ENCODE assay signal across 17 cellular contexts in the genomic region with DNA sequence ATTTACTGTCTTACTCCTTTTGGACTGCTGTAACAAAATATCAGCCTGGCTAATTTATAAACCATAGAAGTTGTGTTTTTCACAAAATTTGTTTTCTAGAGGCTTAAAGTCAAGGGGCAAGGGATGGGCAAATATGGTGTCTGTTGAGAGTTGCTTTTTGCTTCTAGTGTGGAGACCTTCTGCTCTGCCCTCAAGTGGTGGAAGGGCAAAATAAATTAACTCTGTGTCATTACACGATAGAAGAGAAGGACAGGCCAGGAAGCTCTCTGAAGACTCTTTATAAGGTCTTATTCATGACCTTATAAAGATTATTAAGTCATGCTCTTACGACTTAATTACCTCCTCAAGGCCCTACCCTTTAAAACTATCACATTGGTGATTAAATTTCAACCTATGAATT.
DNase-seq lines count a peak whose midpoint lies in the region; TF ChIP-seq lines count a peak whose summit lies in the region.
"Had no signal": no experiment of that assay in that cellular context is flagged by ENCODE, and none has a peak within 500 bp of the region (broad histone marks: within the 10 kb centered on the region; RNA-seq: fewer than 3 reads in every experiment).

No MANE protein-coding gene starts in this region.

- no peaks in the 10 kb centered on the region for H3K36me3 ChIP-seq in GM23248 (ENCODE audit: low read depth)
- H3K36me3 ChIP-seq: cardiac muscle cell, heart right ventricle, lower lobe of right lung had no signal

- H4K20me1 ChIP-seq in GM23248 (ENCODE audit: insufficient read depth), result no peaks in the 10 kb centered on the region

- in situ Hi-C loops in GM23248 (cut with MboI), result no loop called here

- CTCF ChIA-PET in activated naive CD4-positive, alpha-beta T cell treated with anti-CD3 and anti-CD28 coated beads, Interleukin-2, amount 10 ng/mL, durations not matched to agents 7 days and 5 days (lab: Charles Lee), result no interaction called here

- no peak overlapping the region for H3K4me3 Mint-ChIP-seq in activated naive CD4-positive, alpha-beta T cell treated with anti-CD3 and anti-CD28 coated beads, Interleukin-2, amount 10 ng/mL, durations not matched to agents 7 days and 5 days
- H3K4me3 Mint-ChIP-seq: B cell; stimulated activated naive CD8-positive, alpha-beta T cell treated with anti-CD3 and anti-CD28 coated beads, Interleukin-15, amount 100 ng/mL, for 72 hours had no signal

- H3K9me3 ChIP-seq in GM23248 (ENCODE audit: low read depth), result no peaks in the 10 kb centered on the region
- H3K9me3 ChIP-seq: lower lobe of right lung had no signal

- H3K79me2 ChIP-seq in GM23248 (ENCODE audit: insufficient read depth), result no peaks in the 10 kb centered on the region

- no peaks in the 10 kb centered on the region for H3K27me3 Mint-ChIP-seq in activated naive CD4-positive, alpha-beta T cell treated with anti-CD3 and anti-CD28 coated beads, Interleukin-2, amount 10 ng/mL, durations not matched to agents 7 days and 5 days
- H3K27me3 Mint-ChIP-seq: B cell; stimulated activated naive CD8-positive, alpha-beta T cell treated with anti-CD3 and anti-CD28 coated beads, Interleukin-15, amount 100 ng/mL, for 72 hours had no signal

- H3K4me1 ChIP-seq in GM23248 (ENCODE audit: insufficient read depth), result no peaks in the 10 kb centered on the region
- H3K4me1 ChIP-seq: heart right ventricle, lower lobe of right lung had no signal

- no peaks in the 10 kb centered on the region for H3K36me3 Mint-ChIP-seq in activated naive CD4-positive, alpha-beta T cell treated with anti-CD3 and anti-CD28 coated beads, Interleukin-2, amount 10 ng/mL, durations not matched to agents 7 days and 5 days

- 21 to 36% methylated on average over 2 of the region's 2 CpGs for WGBS in GM23248 (ENCODE audit: low coverage in 1 of 2, low lambda C conversion rate in 2 of 2, missing lambda C conversion rate in 2 of 2), 2 experiments

- TF ChIP-seq CTCF in AG10803 (conservative IDR thresholded peaks at IDR 0.05; ENCODE audit: low read length), result peak; percentile 11; the same call in 1 of the 2 replicates
- peak; percentile 19 for TF ChIP-seq CTCF in epithelial cell of proximal tubule (conservative IDR thresholded peaks at IDR 0.05; ENCODE audit: low read depth, low read length)

- DNase-seq in AG10803 (ENCODE audit: low read depth) (peak; percentile 3), GM23248 (peak; percentile 2), OCI-M1 (lab: John Stamatoyannopoulos, UW) (peak; percentile 40), epithelial cell of proximal tubule (ENCODE audit: low read depth) (no peak), midbrain (lab: John Stamatoyannopoulos, UW) (no peak), NCI-H128 (lab: John Stamatoyannopoulos, UW; ENCODE audit: unreplicated experiment) (no peak), NCI-H2029 (lab: John Stamatoyannopoulos, UW) (no peak)
- no peak for DNase-seq in activated naive CD4-positive, alpha-beta T cell treated with anti-CD3 and anti-CD28 coated beads, Interleukin-2, amount 10 ng/mL, durations not matched to agents 7 days and 5 days
- DNase-seq: activated CD8-positive, alpha-beta memory T cell treated with anti-CD3 and anti-CD28 coated beads for 24 hours; heart right ventricle; lower lobe of right lung; nucleus accumbens; stimulated activated naive CD8-positive, alpha-beta T cell treated with anti-CD3 and anti-CD28 coated beads, Interleukin-15, amount 100 ng/mL, for 72 hours had no signal

- no peak overlapping the region for H3K27ac ChIP-seq in GM23248
- H3K27ac ChIP-seq: cardiac muscle cell, heart right ventricle, lower lobe of right lung, RWPE1, skin epidermis had no signal

- H3F3A ChIP-seq in GM23248 (ENCODE audit: insufficient read depth), result no peaks in the 10 kb centered on the region

- H3K27ac Mint-ChIP-seq in activated naive CD4-positive, alpha-beta T cell treated with anti-CD3 and anti-CD28 coated beads, Interleukin-2, amount 10 ng/mL, durations not matched to agents 7 days and 5 days, result no peak overlapping the region
- H3K27ac Mint-ChIP-seq: B cell; stimulated activated naive CD8-positive, alpha-beta T cell treated with anti-CD3 and anti-CD28 coated beads, Interleukin-15, amount 100 ng/mL, for 72 hours had no signal

- no peaks in the 10 kb centered on the region for H3K27me3 ChIP-seq in GM23248 (replicated peaks; ENCODE audit: insufficient read depth)
- H3K27me3 ChIP-seq: cardiac muscle cell, heart right ventricle had no signal

- H3K4me1 Mint-ChIP-seq in activated naive CD4-positive, alpha-beta T cell treated with anti-CD3 and anti-CD28 coated beads, Interleukin-2, amount 10 ng/mL, durations not matched to agents 7 days and 5 days, result no peaks in the 10 kb centered on the region
- H3K4me1 Mint-ChIP-seq: B cell; stimulated activated naive CD8-positive, alpha-beta T cell treated with anti-CD3 and anti-CD28 coated beads, Interleukin-15, amount 100 ng/mL, for 72 hours had no signal

- H3K4me2 ChIP-seq in GM23248 (ENCODE audit: unreplicated experiment), result no peak overlapping the region

- H3K4me3 ChIP-seq in AG10803 (ENCODE audit: low read length), result no peak overlapping the region
- H3K4me3 ChIP-seq in GM23248, result no peak overlapping the region
- no peak overlapping the region for H3K4me3 ChIP-seq in epithelial cell of proximal tubule (ENCODE audit: low read depth, low read length)
- H3K4me3 ChIP-seq: cardiac muscle cell, heart right ventricle, lower lobe of right lung, skin epidermis had no signal

- H3K9ac ChIP-seq in GM23248, result no peak overlapping the region

- H3K9me3 Mint-ChIP-seq in activated naive CD4-positive, alpha-beta T cell treated with anti-CD3 and anti-CD28 coated beads, Interleukin-2, amount 10 ng/mL, durations not matched to agents 7 days and 5 days, result peaks cover 12% of the 10 kb centered on the region

- no peak overlapping the region for H2AFZ ChIP-seq in GM23248

- no peaks in the 10 kb centered on the region for H3K9me2 ChIP-seq in GM23248 (ENCODE audit: insufficient read depth)

Comparison
In these comparisons a context has a peak if more than half of its experiments do, and no peak if none do; other contexts are left out.
1. DNase-seq: peak in AG10803 (single experiment), GM23248 (single experiment) and OCI-M1 (single experiment); none in epithelial cell of proximal tubule (single experiment), midbrain (single experiment), NCI-H128 (single experiment), NCI-H2029 (single experiment) and activated naive CD4-positive, alpha-beta T cell treated with anti-CD3 and anti-CD28 coated beads, Interleukin-2, amount 10 ng/mL, durations not matched to agents 7 days and 5 days (single experiment).